21 cellular contexts compared by ENCODE assay signal in genomic region chr4:48596336-48596735, GRCh38.
A peak's percentile ranks its signal among the peaks of the same experiment; 100 is the strongest.
DNase-seq lines count a peak whose midpoint lies in the region; ATAC-seq, FAIRE-seq and TF ChIP-seq lines count a peak whose summit lies in the region.
"Had no signal": no experiment of that assay in that cellular context is flagged by ENCODE, and none has a peak within 500 bp of the region (broad histone marks: within the 10 kb centered on the region; RNA-seq: fewer than 3 reads in every experiment).

No MANE protein-coding gene starts in this region.

- no peaks in the 10 kb centered on the region for H3K27me3 Mint-ChIP-seq in endothelial cell (ENCODE audit: unreplicated experiment)
- H3K27me3 Mint-ChIP-seq: B cell; CD4-positive, CD25-positive, alpha-beta regulatory T cell had no signal

- no peak overlapping the region for H3K4me3 Mint-ChIP-seq in endothelial cell (ENCODE audit: unreplicated experiment)
- H3K4me3 Mint-ChIP-seq: B cell; CD4-positive, CD25-positive, alpha-beta regulatory T cell; CD8-positive, alpha-beta T cell had no signal

- peak; percentile 84 for FAIRE-seq in D721Med (lab: Jason Lieb, UNC)
- FAIRE-seq: GM12878, H1 had no signal

- no peak for ATAC-seq in GM18502 (IDR thresholded peaks at IDR 0.05; ENCODE audit: poor library complexity, unreplicated experiment)
- ATAC-seq: CD8-positive, alpha-beta T cell; GM12878 had no signal

- peaks cover 6% of the 10 kb centered on the region for H3K36me3 Mint-ChIP-seq in endothelial cell (ENCODE audit: low read depth, unreplicated experiment)

- no peak overlapping the region for H3K4me3 ChIP-seq in fibroblast of the aortic adventitia (ENCODE audit: low read depth, low read length)
- H3K4me3 ChIP-seq: BLaER1, GM12878, GM23248 had no signal

- peaks cover 44% of the 10 kb centered on the region for H3K4me1 Mint-ChIP-seq in endothelial cell (ENCODE audit: unreplicated experiment)
- H3K4me1 Mint-ChIP-seq: B cell had no signal

- no peaks in the 10 kb centered on the region for H3K9me3 Mint-ChIP-seq in endothelial cell (ENCODE audit: unreplicated experiment)
- H3K9me3 Mint-ChIP-seq: CD4-positive, CD25-positive, alpha-beta regulatory T cell; CD8-positive, alpha-beta T cell had no signal

- TF ChIP-seq CTCF in D721Med (IDR thresholded peaks at IDR 0.05; ENCODE audit: insufficient read depth, missing control alignments) (no peak), endothelial cell (IDR thresholded peaks at IDR 0.05; ENCODE audit: unreplicated experiment) (no peak), fibroblast of the aortic adventitia (IDR thresholded peaks at IDR 0.05; ENCODE audit: insufficient read depth, low read length) (no peak)

- DNase-seq in D721Med (ENCODE audit: insufficient read length, low spot score) = no peak
- DNase-seq in endothelial cell (ENCODE audit: low spot score) = no peak
- peak; percentile 25 for DNase-seq in fibroblast of the aortic adventitia (ENCODE audit: low read depth)
- peak; percentile 4 for DNase-seq in pulmonary artery endothelial cell (ENCODE audit: low read depth, low spot score)
- DNase-seq in activated CD4-positive, alpha-beta T cell treated with anti-CD3 and anti-CD28 coated beads, Interleukin-2, amount 50 U/mL, for 48 hours = no peak
- no peak for DNase-seq in activated gamma-delta T cell treated with Interleukin-2 at 50 U/mL for 16 hours
- DNase-seq: Caco-2; CD4-positive, CD25-positive, alpha-beta regulatory T cell; CD8-positive, alpha-beta T cell; DMS 273 treated with DMSO at 0.1 percent for 48 hours; DMS79; EL; GDM1; GM23248; H7; HCEC 1CT had no signal

- H3K27ac Mint-ChIP-seq in endothelial cell (ENCODE audit: unreplicated experiment) = peak overlapping the region; percentile 43
- H3K27ac Mint-ChIP-seq: B cell; CD4-positive, CD25-positive, alpha-beta regulatory T cell; CD8-positive, alpha-beta T cell had no signal

Comparison
In these comparisons a context has a peak if more than half of its experiments do, and no peak if none do; other contexts are left out.
1. DNase-seq: peak in fibroblast of the aortic adventitia (single experiment) and pulmonary artery endothelial cell (single experiment); none in D721Med (single experiment), endothelial cell (single experiment), activated CD4-positive, alpha-beta T cell treated with anti-CD3 and anti-CD28 coated beads, Interleukin-2, amount 50 U/mL, for 48 hours (0 of 2) and activated gamma-delta T cell treated with Interleukin-2 at 50 U/mL for 16 hours (single experiment).